7 cellular contexts compared by ENCODE assay signal in the genomic region with DNA sequence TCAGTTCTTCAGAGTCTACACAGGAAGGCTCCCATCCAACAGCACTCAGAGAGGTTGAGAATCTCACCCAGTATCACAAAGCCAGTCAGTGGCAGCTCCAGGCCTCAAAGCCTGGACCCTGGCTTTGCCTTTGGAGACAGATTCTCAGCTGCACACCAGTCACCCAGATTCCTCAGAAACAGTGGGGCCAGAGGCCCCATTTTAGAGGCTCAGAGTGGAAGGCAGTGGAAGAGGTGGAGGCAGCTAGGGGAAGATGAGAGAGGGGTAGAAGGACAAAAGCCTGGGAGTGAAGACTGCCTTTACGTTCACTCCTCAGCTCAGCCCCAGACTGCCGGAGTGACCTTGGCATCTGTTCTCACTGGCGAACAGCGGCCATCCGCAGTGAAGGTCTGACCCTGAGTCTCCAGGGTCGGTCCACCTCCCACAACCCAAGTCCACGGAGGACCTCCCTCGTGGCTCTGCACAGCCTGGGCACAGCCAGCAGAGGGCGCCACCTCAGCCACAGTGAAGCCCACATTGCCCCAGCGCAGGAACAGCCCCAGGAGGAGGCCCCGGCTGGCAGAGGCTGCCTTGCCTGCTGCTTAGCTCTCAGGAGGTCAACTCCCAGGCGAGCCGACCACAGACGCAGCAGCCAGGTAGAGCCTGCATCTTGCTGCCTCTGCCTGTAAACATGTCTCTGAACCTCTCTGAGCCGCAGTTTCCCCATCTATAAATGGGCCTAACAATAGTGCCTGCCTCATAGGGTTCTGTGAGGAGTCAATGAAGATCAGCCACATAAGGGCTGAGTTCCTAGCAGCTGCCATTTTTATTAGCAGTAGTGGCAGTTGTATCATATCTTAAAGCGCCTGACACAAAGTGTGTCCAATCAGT. TPM values are rescaled to one million over a fixed set of nuclear protein-coding genes. Genes with fewer than 3 reads are reported as not detected.
A peak's percentile ranks its signal among the peaks of the same experiment; 100 is the strongest.
DNase-seq lines count a peak whose midpoint lies in the region; ATAC-seq and TF ChIP-seq lines count a peak whose summit lies in the region.

No MANE protein-coding gene starts in this region.

- no peak overlapping the region for H3K27ac Mint-ChIP-seq in T-helper 2 cell treated with Interferon-gamma antibody and Interleukin-4, amounts not matched to agents 5 μg/mL and 100 μg/mL, for 36 hours
- peak overlapping the region; percentile 80 for H3K27ac Mint-ChIP-seq in stimulated activated naive B cell treated with anti-CD40 and anti-IgM and Interleukin-4, amounts not matched to agents 10 μg/mL and 1 μg/mL and 100 μg/mL, for 72 hours

- no peak overlapping the region for H3K27ac ChIP-seq in breast epithelium

- no peaks in the 10 kb centered on the region for H3K9me3 Mint-ChIP-seq in T-helper 2 cell treated with Interferon-gamma antibody and Interleukin-4, amounts not matched to agents 5 μg/mL and 100 μg/mL, for 36 hours
- no peaks in the 10 kb centered on the region for H3K9me3 Mint-ChIP-seq in stimulated activated naive B cell treated with anti-CD40 and anti-IgM and Interleukin-4, amounts not matched to agents 10 μg/mL and 1 μg/mL and 100 μg/mL, for 72 hours

- H3K27me3 Mint-ChIP-seq in T-helper 2 cell treated with Interferon-gamma antibody and Interleukin-4, amounts not matched to agents 5 μg/mL and 100 μg/mL, for 36 hours (ENCODE audit: low read depth): peaks cover 29% of the 10 kb centered on the region
- H3K27me3 Mint-ChIP-seq in stimulated activated naive B cell treated with anti-CD40 and anti-IgM and Interleukin-4, amounts not matched to agents 10 μg/mL and 1 μg/mL and 100 μg/mL, for 72 hours: peaks cover 44% of the 10 kb centered on the region in 2 donors

- no peaks in the 10 kb centered on the region for H3K9me3 ChIP-seq in breast epithelium

- H3K36me3 Mint-ChIP-seq in T-helper 2 cell treated with Interferon-gamma antibody and Interleukin-4, amounts not matched to agents 5 μg/mL and 100 μg/mL, for 36 hours (ENCODE audit: low read depth): no peaks in the 10 kb centered on the region
- no peaks in the 10 kb centered on the region for H3K36me3 Mint-ChIP-seq in stimulated activated naive B cell treated with anti-CD40 and anti-IgM and Interleukin-4, amounts not matched to agents 10 μg/mL and 1 μg/mL and 100 μg/mL, for 72 hours

- TF ChIP-seq POLR2A in breast epithelium (IDR thresholded peaks at IDR 0.05): no peak

- no peaks in the 10 kb centered on the region for H3K27me3 ChIP-seq in breast epithelium
- H3K27me3 ChIP-seq in kidney epithelial cell (ENCODE audit: control insufficient read depth, insufficient read depth, low read length): peaks cover 16% of the 10 kb centered on the region

- TF ChIP-seq CTCF in breast epithelium (IDR thresholded peaks at IDR 0.05) (peak; percentile 26 to 62 (median 59)), kidney epithelial cell (IDR thresholded peaks at IDR 0.05; ENCODE audit: insufficient read depth, low read length, poor library complexity, severe bottlenecking) (peak; percentile 92)

- DNase-seq in EH (ENCODE audit: low read depth) (peak; percentile 52), HuH-7.5 (ENCODE audit: low spot score) (peak; percentile 89), breast epithelium (ENCODE audit: low spot score in 2 of 2) (no peak), kidney epithelial cell (ENCODE audit: low read depth) (no peak)
- peak; percentile 60 for DNase-seq in T-helper 2 cell treated with Interferon-gamma antibody and Interleukin-4, amounts not matched to agents 5 μg/mL and 100 μg/mL, for 36 hours (ENCODE audit: low spot score)
- peak; percentile 32 for DNase-seq in stimulated activated naive B cell treated with anti-CD40 and anti-IgM and Interleukin-4, amounts not matched to agents 10 μg/mL and 1 μg/mL and 100 μg/mL, for 72 hours

- no peak overlapping the region for H3K4me3 ChIP-seq in breast epithelium
- no peak overlapping the region for H3K4me3 ChIP-seq in kidney epithelial cell (ENCODE audit: low read depth, low read length)

- no peaks in the 10 kb centered on the region for H3K36me3 ChIP-seq in breast epithelium
- no peaks in the 10 kb centered on the region for H3K36me3 ChIP-seq in kidney epithelial cell (ENCODE audit: control insufficient read depth, insufficient read depth, low read length)

- no peak overlapping the region for H3K4me3 Mint-ChIP-seq in T-helper 2 cell treated with Interferon-gamma antibody and Interleukin-4, amounts not matched to agents 5 μg/mL and 100 μg/mL, for 36 hours
- H3K4me3 Mint-ChIP-seq in stimulated activated naive B cell treated with anti-CD40 and anti-IgM and Interleukin-4, amounts not matched to agents 10 μg/mL and 1 μg/mL and 100 μg/mL, for 72 hours: no peak overlapping the region

- no peaks in the 10 kb centered on the region for H3K4me1 ChIP-seq in breast epithelium

- H3K4me1 Mint-ChIP-seq in T-helper 2 cell treated with Interferon-gamma antibody and Interleukin-4, amounts not matched to agents 5 μg/mL and 100 μg/mL, for 36 hours (ENCODE audit: low read depth): peaks cover 3% of the 10 kb centered on the region
- H3K4me1 Mint-ChIP-seq in stimulated activated naive B cell treated with anti-CD40 and anti-IgM and Interleukin-4, amounts not matched to agents 10 μg/mL and 1 μg/mL and 100 μg/mL, for 72 hours: peaks cover 17 to 30% of the 10 kb centered on the region in 2 donors

- intact Hi-C loops in breast epithelium (cut with DNase I; ENCODE audit: low total_unique reads): no loop called here

- ATAC-seq in stimulated activated naive B cell treated with anti-CD40 and anti-IgM and Interleukin-4, amounts not matched to agents 10 μg/mL and 1 μg/mL and 100 μg/mL, for 72 hours (replicated peaks): peak; percentile 81 to 83
- ATAC-seq in HG02623 (IDR thresholded peaks at IDR 0.05; ENCODE audit: unreplicated experiment): no peak

RNA-seq across cellular contexts. Expression of gene FNDC5, which starts 5.9 kb away (rescaled TPM):
- total RNA-seq in breast epithelium (under 1 TPM in 2 of 3 donors, not detected in 1; 0.59 to 0.96 TPM), kidney epithelial cell (0.08 TPM in 1 of 2 replicates, not detected in the other)

RNA-seq across cellular contexts. Expression of gene HPCA, which starts 9.7 kb away (rescaled TPM):
- total RNA-seq in breast epithelium (1 to 10 TPM in 1 of 3 donors, not detected in 2; 2.0 TPM), kidney epithelial cell (not detected in 2 replicates)

RNA-seq across cellular contexts. Expression of gene TMEM54, which starts 24.6 kb away (rescaled TPM):
- 100 to 1,000 TPM in 1 of 3 donors, 10 to 100 TPM in 2; 26.9 to 109 (median 94.8) TPM for total RNA-seq in breast epithelium
- total RNA-seq in kidney epithelial cell: 99.0 and 162 TPM in 2 replicates

RNA-seq across cellular contexts. Expression of gene S100PBP, which starts 59.1 kb away (rescaled TPM):
- 10 to 100 TPM; 25.0 to 49.0 (median 29.5) TPM for total RNA-seq in breast epithelium
- total RNA-seq in kidney epithelial cell: 11.2 and 12.7 TPM in 2 replicates

RNA-seq across cellular contexts. Expression of gene YARS1, which starts 59.4 kb away (rescaled TPM):
- 10 to 100 TPM; 53.8 to 67.5 (median 67.2) TPM for total RNA-seq in breast epithelium
- total RNA-seq in kidney epithelial cell: 167 and 175 TPM in 2 replicates

Comparison
In these comparisons a context has a peak if more than half of its experiments do, and no peak if none do; other contexts are left out.
1. DNase-seq: peak in EH (single experiment), HuH-7.5 (single experiment), T-helper 2 cell treated with Interferon-gamma antibody and Interleukin-4, amounts not matched to agents 5 μg/mL and 100 μg/mL, for 36 hours (single experiment) and stimulated activated naive B cell treated with anti-CD40 and anti-IgM and Interleukin-4, amounts not matched to agents 10 μg/mL and 1 μg/mL and 100 μg/mL, for 72 hours (single experiment); none in breast epithelium (0 of 2) and kidney epithelial cell (single experiment).